1 cellular context compared by ENCODE assay signal in the genomic region with DNA sequence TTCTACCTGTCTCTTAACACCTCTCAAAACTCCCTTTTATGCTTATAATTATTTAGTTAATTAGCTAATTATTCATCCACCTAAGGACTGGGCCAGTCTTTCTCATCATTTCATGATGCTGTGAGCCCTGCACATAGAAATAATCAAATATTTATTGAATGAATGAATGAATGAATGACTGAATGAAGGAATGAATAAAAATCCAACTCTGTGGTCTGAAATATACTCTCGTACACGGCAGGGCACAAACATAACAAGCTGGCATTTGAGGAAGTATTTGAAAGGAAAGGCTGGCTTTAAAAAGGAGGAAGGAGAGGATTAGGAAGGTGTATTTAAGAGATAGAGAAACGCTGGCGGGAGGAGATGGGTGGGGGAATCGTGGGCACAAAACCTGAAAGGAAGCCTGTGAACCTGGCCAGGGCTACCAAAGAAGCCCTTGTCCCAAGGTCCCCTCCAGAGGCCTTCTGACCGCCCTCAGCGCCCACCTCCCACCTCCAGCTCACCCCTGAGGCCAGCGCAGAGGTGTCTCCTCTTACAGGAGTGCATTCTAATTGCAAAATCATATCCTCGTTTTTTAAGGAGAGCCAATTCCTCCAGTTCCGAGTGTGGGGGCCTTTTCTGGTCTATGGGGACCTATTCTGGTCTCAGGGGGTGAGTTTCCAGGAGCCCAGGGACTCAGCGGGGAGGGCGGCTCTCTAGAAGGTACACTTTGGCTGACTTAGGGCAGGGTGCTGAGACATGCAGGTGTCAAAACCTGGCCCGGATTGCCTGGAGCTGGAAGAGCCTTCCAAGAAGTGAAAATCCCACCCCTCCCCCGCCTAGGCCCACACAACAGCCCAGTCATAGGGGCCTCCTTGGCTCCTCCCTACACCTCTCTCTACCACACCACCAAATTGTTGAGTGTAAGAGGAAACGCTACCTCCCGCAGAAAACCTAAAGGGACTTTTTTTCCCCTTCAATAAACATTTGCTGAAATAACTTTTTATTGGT.
TF ChIP-seq lines count a peak whose summit lies in the region.

No MANE protein-coding gene starts in this region.

TF ChIP-seq in HepG2, 621 proteins besides CTCF, POLR2A, EP300 and RAD21 (continued from another document):
- TF ChIP-seq, protein P1, sequence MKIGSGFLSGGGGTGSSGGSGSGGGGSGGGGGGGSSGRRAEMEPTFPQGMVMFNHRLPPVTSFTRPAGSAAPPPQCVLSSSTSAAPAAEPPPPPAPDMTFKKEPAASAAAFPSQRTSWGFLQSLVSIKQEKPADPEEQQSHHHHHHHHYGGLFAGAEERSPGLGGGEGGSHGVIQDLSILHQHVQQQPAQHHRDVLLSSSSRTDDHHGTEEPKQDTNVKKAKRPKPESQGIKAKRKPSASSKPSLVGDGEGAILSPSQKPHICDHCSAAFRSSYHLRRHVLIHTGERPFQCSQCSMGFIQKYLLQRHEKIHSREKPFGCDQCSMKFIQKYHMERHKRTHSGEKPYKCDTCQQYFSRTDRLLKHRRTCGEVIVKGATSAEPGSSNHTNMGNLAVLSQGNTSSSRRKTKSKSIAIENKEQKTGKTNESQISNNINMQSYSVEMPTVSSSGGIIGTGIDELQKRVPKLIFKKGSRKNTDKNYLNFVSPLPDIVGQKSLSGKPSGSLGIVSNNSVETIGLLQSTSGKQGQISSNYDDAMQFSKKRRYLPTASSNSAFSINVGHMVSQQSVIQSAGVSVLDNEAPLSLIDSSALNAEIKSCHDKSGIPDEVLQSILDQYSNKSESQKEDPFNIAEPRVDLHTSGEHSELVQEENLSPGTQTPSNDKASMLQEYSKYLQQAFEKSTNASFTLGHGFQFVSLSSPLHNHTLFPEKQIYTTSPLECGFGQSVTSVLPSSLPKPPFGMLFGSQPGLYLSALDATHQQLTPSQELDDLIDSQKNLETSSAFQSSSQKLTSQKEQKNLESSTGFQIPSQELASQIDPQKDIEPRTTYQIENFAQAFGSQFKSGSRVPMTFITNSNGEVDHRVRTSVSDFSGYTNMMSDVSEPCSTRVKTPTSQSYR (CRISPR knock-in tag; IDR thresholded peaks at IDR 0.05; ENCODE audit: borderline replicate concordance), result peak; percentile 39; the same call in 1 of the 2 replicates
- TF ChIP-seq ATM (IDR thresholded peaks at IDR 0.05; ENCODE audit: borderline replicate concordance) (no peak), HDAC6 (IDR thresholded peaks at IDR 0.05; ENCODE audit: low read depth, low read length) (no peak), ZNF432 (CRISPR knock-in tag; IDR thresholded peaks at IDR 0.05; ENCODE audit: borderline replicate concordance) (no peak), CC2D1A (CRISPR knock-in tag; IDR thresholded peaks at IDR 0.05) (no peak), NFATC3 (CRISPR knock-in tag; IDR thresholded peaks at IDR 0.05) (no peak), HOXA3 (CRISPR knock-in tag; IDR thresholded peaks at IDR 0.05) (no peak), EEA1 (CRISPR knock-in tag; IDR thresholded peaks at IDR 0.05; ENCODE audit: borderline replicate concordance) (no peak)
- TF ChIP-seq, protein P2, sequence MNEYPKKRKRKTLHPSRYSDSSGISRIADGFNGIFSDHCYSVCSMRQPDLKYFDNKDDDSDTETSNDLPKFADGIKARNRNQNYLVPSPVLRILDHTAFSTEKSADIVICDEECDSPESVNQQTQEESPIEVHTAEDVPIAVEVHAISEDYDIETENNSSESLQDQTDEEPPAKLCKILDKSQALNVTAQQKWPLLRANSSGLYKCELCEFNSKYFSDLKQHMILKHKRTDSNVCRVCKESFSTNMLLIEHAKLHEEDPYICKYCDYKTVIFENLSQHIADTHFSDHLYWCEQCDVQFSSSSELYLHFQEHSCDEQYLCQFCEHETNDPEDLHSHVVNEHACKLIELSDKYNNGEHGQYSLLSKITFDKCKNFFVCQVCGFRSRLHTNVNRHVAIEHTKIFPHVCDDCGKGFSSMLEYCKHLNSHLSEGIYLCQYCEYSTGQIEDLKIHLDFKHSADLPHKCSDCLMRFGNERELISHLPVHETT (CRISPR knock-in tag; conservative IDR thresholded peaks at IDR 0.05), result no peak
- TF ChIP-seq, protein P3, sequence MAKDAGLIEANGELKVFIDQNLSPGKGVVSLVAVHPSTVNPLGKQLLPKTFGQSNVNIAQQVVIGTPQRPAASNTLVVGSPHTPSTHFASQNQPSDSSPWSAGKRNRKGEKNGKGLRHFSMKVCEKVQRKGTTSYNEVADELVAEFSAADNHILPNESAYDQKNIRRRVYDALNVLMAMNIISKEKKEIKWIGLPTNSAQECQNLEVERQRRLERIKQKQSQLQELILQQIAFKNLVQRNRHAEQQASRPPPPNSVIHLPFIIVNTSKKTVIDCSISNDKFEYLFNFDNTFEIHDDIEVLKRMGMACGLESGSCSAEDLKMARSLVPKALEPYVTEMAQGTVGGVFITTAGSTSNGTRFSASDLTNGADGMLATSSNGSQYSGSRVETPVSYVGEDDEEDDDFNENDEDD (CRISPR knock-in tag; IDR thresholded peaks at IDR 0.05; ENCODE audit: borderline replicate concordance), result no peak
- TF ChIP-seq, protein P4, sequence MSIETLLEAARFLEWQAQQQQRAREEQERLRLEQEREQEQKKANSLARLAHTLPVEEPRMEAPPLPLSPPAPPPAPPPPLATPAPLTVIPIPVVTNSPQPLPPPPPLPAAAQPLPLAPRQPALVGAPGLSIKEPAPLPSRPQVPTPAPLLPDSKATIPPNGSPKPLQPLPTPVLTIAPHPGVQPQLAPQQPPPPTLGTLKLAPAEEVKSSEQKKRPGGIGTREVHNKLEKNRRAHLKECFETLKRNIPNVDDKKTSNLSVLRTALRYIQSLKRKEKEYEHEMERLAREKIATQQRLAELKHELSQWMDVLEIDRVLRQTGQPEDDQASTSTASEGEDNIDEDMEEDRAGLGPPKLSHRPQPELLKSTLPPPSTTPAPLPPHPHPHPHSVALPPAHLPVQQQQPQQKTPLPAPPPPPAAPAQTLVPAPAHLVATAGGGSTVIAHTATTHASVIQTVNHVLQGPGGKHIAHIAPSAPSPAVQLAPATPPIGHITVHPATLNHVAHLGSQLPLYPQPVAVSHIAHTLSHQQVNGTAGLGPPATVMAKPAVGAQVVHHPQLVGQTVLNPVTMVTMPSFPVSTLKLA (IDR thresholded peaks at IDR 0.05), result no peak
- TF ChIP-seq, protein P5, sequence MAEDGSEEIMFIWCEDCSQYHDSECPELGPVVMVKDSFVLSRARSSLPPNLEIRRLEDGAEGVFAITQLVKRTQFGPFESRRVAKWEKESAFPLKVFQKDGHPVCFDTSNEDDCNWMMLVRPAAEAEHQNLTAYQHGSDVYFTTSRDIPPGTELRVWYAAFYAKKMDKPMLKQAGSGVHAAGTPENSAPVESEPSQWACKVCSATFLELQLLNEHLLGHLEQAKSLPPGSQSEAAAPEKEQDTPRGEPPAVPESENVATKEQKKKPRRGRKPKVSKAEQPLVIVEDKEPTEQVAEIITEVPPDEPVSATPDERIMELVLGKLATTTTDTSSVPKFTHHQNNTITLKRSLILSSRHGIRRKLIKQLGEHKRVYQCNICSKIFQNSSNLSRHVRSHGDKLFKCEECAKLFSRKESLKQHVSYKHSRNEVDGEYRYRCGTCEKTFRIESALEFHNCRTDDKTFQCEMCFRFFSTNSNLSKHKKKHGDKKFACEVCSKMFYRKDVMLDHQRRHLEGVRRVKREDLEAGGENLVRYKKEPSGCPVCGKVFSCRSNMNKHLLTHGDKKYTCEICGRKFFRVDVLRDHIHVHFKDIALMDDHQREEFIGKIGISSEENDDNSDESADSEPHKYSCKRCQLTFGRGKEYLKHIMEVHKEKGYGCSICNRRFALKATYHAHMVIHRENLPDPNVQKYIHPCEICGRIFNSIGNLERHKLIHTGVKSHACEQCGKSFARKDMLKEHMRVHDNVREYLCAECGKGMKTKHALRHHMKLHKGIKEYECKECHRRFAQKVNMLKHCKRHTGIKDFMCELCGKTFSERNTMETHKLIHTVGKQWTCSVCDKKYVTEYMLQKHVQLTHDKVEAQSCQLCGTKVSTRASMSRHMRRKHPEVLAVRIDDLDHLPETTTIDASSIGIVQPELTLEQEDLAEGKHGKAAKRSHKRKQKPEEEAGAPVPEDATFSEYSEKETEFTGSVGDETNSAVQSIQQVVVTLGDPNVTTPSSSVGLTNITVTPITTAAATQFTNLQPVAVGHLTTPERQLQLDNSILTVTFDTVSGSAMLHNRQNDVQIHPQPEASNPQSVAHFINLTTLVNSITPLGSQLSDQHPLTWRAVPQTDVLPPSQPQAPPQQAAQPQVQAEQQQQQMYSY (CRISPR knock-in tag; IDR thresholded peaks at IDR 0.05), result peak; percentile 97
TF ChIP-seq in HepG2: peak in this region for 2.
